In genomic region chr17:79298801-79299200, GRCh38 we compare ENCODE assay signal across 18 cellular contexts.
A peak's percentile ranks its signal among the peaks of the same experiment; 100 is the strongest.
DNase-seq lines count a peak whose midpoint lies in the region; TF ChIP-seq lines count a peak whose summit lies in the region.
"Had no signal": no experiment of that assay in that cellular context is flagged by ENCODE, and none has a peak within 500 bp of the region (broad histone marks: within the 10 kb centered on the region; RNA-seq: fewer than 3 reads in every experiment).

No MANE protein-coding gene starts in this region.

- H3K4me2 ChIP-seq in BLaER1, result peak overlapping the region; percentile 96
- H3K4me2 ChIP-seq: A549, SK-N-SH had no signal

- H3K4me3 ChIP-seq in BLaER1 (no peak overlapping the region), LNCaP clone FGC (ENCODE audit: low read depth, low read length) (no peak overlapping the region), coronary artery (no peak overlapping the region)
- H3K4me3 ChIP-seq: A549 had no signal

- H4K20me1 ChIP-seq in BLaER1, result no peaks in the 10 kb centered on the region

- TF ChIP-seq CTCF in LNCaP clone FGC (IDR thresholded peaks at IDR 0.05; ENCODE audit: control insufficient read depth, extremely low read depth, insufficient read depth), result peak; percentile 18; the same call in 1 of the 2 replicates
- no peak for TF ChIP-seq CTCF in coronary artery (IDR thresholded peaks at IDR 0.05)

- H3K9me3 ChIP-seq in BLaER1, result no peaks in the 10 kb centered on the region
- H3K9me3 ChIP-seq: A549, SK-N-SH had no signal

- peaks cover 60% of the 10 kb centered on the region for H3K4me1 ChIP-seq in BLaER1

- peak in 2 of 3 experiments; percentile 26 to 44 for DNase-seq in NCI-H1417 (lab: John Stamatoyannopoulos, UW)
- no peak for DNase-seq in NCI-H1417 treated with DMSO at 0.1 percent for 48 hours (lab: John Stamatoyannopoulos, UW)
- peak; percentile 32 for DNase-seq in LNCaP clone FGC (ENCODE audit: low read depth)
- peak; percentile 7 for DNase-seq in SW480 (ENCODE audit: low spot score)
- no peak for DNase-seq in coronary artery (ENCODE audit: low spot score)
- DNase-seq in RPMI8226, result no peak
- no peak for DNase-seq in C1 segment of cervical spinal cord (lab: John Stamatoyannopoulos, UW)
- DNase-seq: H7, HFFc6, KBM-7, NCI-H146, NCI-H2081 treated with DMSO at 0.1 percent for 48 hours, NCI-H774, SHP77 treated with DMSO at 0.1 percent for 48 hours, SK-N-SH, T1000 had no signal

- peak overlapping the region; percentile 49 for H3K27ac ChIP-seq in BLaER1
- no peak overlapping the region for H3K27ac ChIP-seq in coronary artery
- H3K27ac ChIP-seq: A549 had no signal

- no peak overlapping the region for H3K9ac ChIP-seq in BLaER1
- H3K9ac ChIP-seq: SK-N-SH had no signal

- no peaks in the 10 kb centered on the region for H3K27me3 ChIP-seq in BLaER1

- no peaks in the 10 kb centered on the region for H3K36me3 ChIP-seq in BLaER1

Comparison
In these comparisons a context has a peak if more than half of its experiments do, and no peak if none do; other contexts are left out.
1. DNase-seq: peak in NCI-H1417 (2 of 3), LNCaP clone FGC (single experiment) and SW480 (single experiment); none in NCI-H1417 treated with DMSO at 0.1 percent for 48 hours (single experiment), coronary artery (single experiment), RPMI8226 (single experiment) and C1 segment of cervical spinal cord (0 of 14).